In genomic region chr4:13920901-13921300, GRCh38 we compare ENCODE assay signal across 11 cellular contexts.
A peak's percentile ranks its signal among the peaks of the same experiment; 100 is the strongest.
DNase-seq lines count a peak whose midpoint lies in the region; ATAC-seq and TF ChIP-seq lines count a peak whose summit lies in the region.
"Had no signal": no experiment of that assay in that cellular context is flagged by ENCODE, and none has a peak within 500 bp of the region (broad histone marks: within the 10 kb centered on the region; RNA-seq: fewer than 3 reads in every experiment).

No MANE protein-coding gene starts in this region.

- H3K27me3 ChIP-seq in endodermal cell (ENCODE audit: control insufficient read depth, insufficient read depth, low read length, poor library complexity, severe bottlenecking) = peaks cover 13% of the 10 kb centered on the region

- no peak overlapping the region for H3K27ac Mint-ChIP-seq in endodermal cell
- H3K27ac Mint-ChIP-seq in activated CD4-positive, alpha-beta T cell treated with anti-CD3 and anti-CD28 coated beads, Interleukin-2, amount 10 ng/mL, durations not matched to agents 7 days and 5 days = no peak overlapping the region

- peaks cover 4% of the 10 kb centered on the region for H3K9me3 Mint-ChIP-seq in endodermal cell
- no peaks in the 10 kb centered on the region for H3K9me3 Mint-ChIP-seq in activated CD4-positive, alpha-beta T cell treated with anti-CD3 and anti-CD28 coated beads, Interleukin-2, amount 10 ng/mL, durations not matched to agents 7 days and 5 days

- 67 to 86% methylated on average over 2 to 3 of the region's 3 CpGs for WGBS in endodermal cell (ENCODE audit: insufficient coverage in 1 of 2, insufficient read length in 1 of 2), 2 experiments

- POLR2A ChIA-PET in activated CD4-positive, alpha-beta T cell treated with anti-CD3 and anti-CD28 coated beads, Interleukin-2, amount 10 ng/mL, durations not matched to agents 7 days and 5 days (lab: Charles Lee) = no interaction called here

- no peaks in the 10 kb centered on the region for H3K9me3 ChIP-seq in endodermal cell (ENCODE audit: control insufficient read depth, low read length)

- no peaks in the 10 kb centered on the region for H3K36me3 ChIP-seq in endodermal cell (ENCODE audit: control insufficient read depth, insufficient read depth, low read length)

- no peaks in the 10 kb centered on the region for H3K4me1 ChIP-seq in endodermal cell (ENCODE audit: control insufficient read depth, insufficient read depth, low read length)

- H3K4me3 ChIP-seq in endodermal cell (ENCODE audit: low read length) = no peak overlapping the region

- peaks cover 2% of the 10 kb centered on the region for H3K4me1 Mint-ChIP-seq in endodermal cell
- no peaks in the 10 kb centered on the region for H3K4me1 Mint-ChIP-seq in activated CD4-positive, alpha-beta T cell treated with anti-CD3 and anti-CD28 coated beads, Interleukin-2, amount 10 ng/mL, durations not matched to agents 7 days and 5 days

- H3K4me3 Mint-ChIP-seq in endodermal cell = no peak overlapping the region
- no peak overlapping the region for H3K4me3 Mint-ChIP-seq in activated CD4-positive, alpha-beta T cell treated with anti-CD3 and anti-CD28 coated beads, Interleukin-2, amount 10 ng/mL, durations not matched to agents 7 days and 5 days

- no peak overlapping the region for H3K27ac ChIP-seq in endodermal cell (ENCODE audit: low read depth, low read length)

- H3K9ac ChIP-seq in endodermal cell (ENCODE audit: extremely low read depth, low read length, poor library complexity, severe bottlenecking) = no peak overlapping the region

- DNase-seq in AG08396 (ENCODE audit: low spot score) (peak; percentile 87), MV-4-11 (lab: John Stamatoyannopoulos, UW) (peak; percentile 82), endodermal cell (peak; percentile 83), lung microvascular endothelial cell (ENCODE audit: low read depth in 2 of 2) (peak; percentile 42 to 100), NCI-H1694 (lab: John Stamatoyannopoulos, UW) (no peak), DMS 273 (lab: John Stamatoyannopoulos, UW; ENCODE audit: unreplicated experiment) (no peak)
- no peak for DNase-seq in activated CD4-positive, alpha-beta T cell treated with anti-CD3 and anti-CD28 coated beads, Interleukin-2, amount 10 ng/mL, durations not matched to agents 7 days and 5 days
- DNase-seq: glutamatergic neuron; NCI-H2081; stimulated activated CD4-positive, alpha-beta T cell treated with anti-CD3 and anti-CD28 coated beads, Interleukin-4, amount 100 ng/mL, for 4 hours had no signal

- no peak for ATAC-seq in GM21723 (IDR thresholded peaks at IDR 0.05; ENCODE audit: unreplicated experiment)

- TF ChIP-seq CTCF in endodermal cell (conservative IDR thresholded peaks at IDR 0.05) = no peak

- H3K36me3 Mint-ChIP-seq in endodermal cell (ENCODE audit: low read depth) = no peaks in the 10 kb centered on the region
- H3K36me3 Mint-ChIP-seq in activated CD4-positive, alpha-beta T cell treated with anti-CD3 and anti-CD28 coated beads, Interleukin-2, amount 10 ng/mL, durations not matched to agents 7 days and 5 days (ENCODE audit: low read depth) = no peaks in the 10 kb centered on the region

- H3K27me3 Mint-ChIP-seq in endodermal cell (ENCODE audit: insufficient read depth) = no peaks in the 10 kb centered on the region
- H3K27me3 Mint-ChIP-seq in activated CD4-positive, alpha-beta T cell treated with anti-CD3 and anti-CD28 coated beads, Interleukin-2, amount 10 ng/mL, durations not matched to agents 7 days and 5 days = no peaks in the 10 kb centered on the region

- CTCF ChIA-PET in activated CD4-positive, alpha-beta T cell treated with anti-CD3 and anti-CD28 coated beads, Interleukin-2, amount 10 ng/mL, durations not matched to agents 7 days and 5 days (lab: Charles Lee) = interaction anchor here (1.2 kb wide), 1 partner anchor 12 kb away, joined by 3 read pairs; no protein-coding TSS in a partner anchor

Comparison
In these comparisons a context has a peak if more than half of its experiments do, and no peak if none do; other contexts are left out.
1. DNase-seq: peak in AG08396 (single experiment), MV-4-11 (single experiment), endodermal cell (single experiment) and lung microvascular endothelial cell (2 of 2); none in activated CD4-positive, alpha-beta T cell treated with anti-CD3 and anti-CD28 coated beads, Interleukin-2, amount 10 ng/mL, durations not matched to agents 7 days and 5 days (single experiment), NCI-H1694 (single experiment) and DMS 273 (single experiment).